ENCODE assay signal across 28 cellular contexts in genomic region chr2:233338046-233338445, GRCh38. TPM values are rescaled to one million over a fixed set of nuclear protein-coding genes. Genes with fewer than 3 reads are reported as not detected.
DNase-seq lines count a peak whose midpoint lies in the region; ATAC-seq and TF ChIP-seq lines count a peak whose summit lies in the region.
"Had no signal": no experiment of that assay in that cellular context is flagged by ENCODE, and none has a peak within 500 bp of the region (broad histone marks: within the 10 kb centered on the region; RNA-seq: fewer than 3 reads in every experiment).

No MANE protein-coding gene starts in this region.

- H3K9ac ChIP-seq in HCT116 (ENCODE audit: low read length) (no peak overlapping the region), neural progenitor cell (no peak overlapping the region)

- no peaks in the 10 kb centered on the region for H4K20me1 ChIP-seq in HCT116 (ENCODE audit: insufficient read depth)
- no peaks in the 10 kb centered on the region for H4K20me1 ChIP-seq in neural progenitor cell (ENCODE audit: low read depth)

- H3K27ac ChIP-seq in HCT116 (ENCODE audit: low read depth, low read length) (no peak overlapping the region), WERI-Rb-1 (peak overlapping the region; percentile 23; the same call in 1 of the 2 replicates), neural progenitor cell (no peak overlapping the region)
- H3K27ac ChIP-seq: Peyer's patch, suprapubic skin, uterus had no signal

- H3K27me3 Mint-ChIP-seq in activated CD4-positive, alpha-beta memory T cell treated with anti-CD3 and anti-CD28 coated beads for 36 hours: peaks cover 1% of the 10 kb centered on the region
- peaks cover 13% of the 10 kb centered on the region for H3K27me3 Mint-ChIP-seq in activated CD4-positive, alpha-beta memory T cell treated with anti-CD3 and anti-CD28 coated beads, Interleukin-2, amount 10 ng/mL, durations not matched to agents 7 days and 5 days
- H3K27me3 Mint-ChIP-seq in neural progenitor cell (ENCODE audit: insufficient read depth, low read depth): peaks cover 28% of the 10 kb centered on the region
- H3K27me3 Mint-ChIP-seq: stimulated activated naive B cell treated with anti-CD40 and anti-IgM and Interleukin-4, amounts not matched to agents 10 μg/mL and 1 μg/mL and 100 μg/mL, for 72 hours had no signal

- CTCF ChIA-PET in activated CD4-positive, alpha-beta memory T cell treated with anti-CD3 and anti-CD28 coated beads for 36 hours (lab: Charles Lee): no interaction called here
- CTCF ChIA-PET in activated CD4-positive, alpha-beta memory T cell treated with anti-CD3 and anti-CD28 coated beads, Interleukin-2, amount 10 ng/mL, durations not matched to agents 7 days and 5 days (lab: Charles Lee): interaction anchor here (0.9 kb wide), 1 partner anchor 16 kb away, joined by 3 read pairs; the partner anchor contains the start of gene DGKD
- CTCF ChIA-PET in HCT116 (lab: Charles Lee): no interaction called here

- H3K4me2 ChIP-seq in HCT116 (ENCODE audit: low read length) (no peak overlapping the region), neural progenitor cell (no peak overlapping the region)

- TF ChIP-seq CTCF in HCT116 (IDR thresholded peaks at IDR 0.05 in 2 of 3, conservative IDR thresholded peaks at IDR 0.05 in 1 of 3; ENCODE audit: borderline replicate concordance in 1 of 3, insufficient read depth in 1 of 3, low read depth in 2 of 3, low read length in 2 of 3) (no peak), WERI-Rb-1 (IDR thresholded peaks at IDR 0.05; ENCODE audit: low read depth, low read length) (peak; percentile 50), neural progenitor cell (IDR thresholded peaks at IDR 0.05) (no peak)

- H3K9me3 ChIP-seq in HCT116 (ENCODE audit: control insufficient read depth in 1 of 2, insufficient read depth in 1 of 2, low read depth in 1 of 2, low read length in 2 of 2) (no peaks in the 10 kb centered on the region), WERI-Rb-1 (ENCODE audit: severe bottlenecking) (peaks cover 7% of the 10 kb centered on the region), neural progenitor cell (ENCODE audit: low read depth) (no peaks in the 10 kb centered on the region)
- H3K9me3 ChIP-seq: Caco-2, Peyer's patch, suprapubic skin, uterus had no signal

- peak overlapping the region; percentile 39 for H3K27ac Mint-ChIP-seq in activated CD4-positive, alpha-beta memory T cell treated with anti-CD3 and anti-CD28 coated beads for 36 hours
- H3K27ac Mint-ChIP-seq in activated CD4-positive, alpha-beta memory T cell treated with anti-CD3 and anti-CD28 coated beads, Interleukin-2, amount 10 ng/mL, durations not matched to agents 7 days and 5 days: no peak overlapping the region
- H3K27ac Mint-ChIP-seq in neural progenitor cell: peak overlapping the region; percentile 8
- H3K27ac Mint-ChIP-seq: activated naive CD8-positive, alpha-beta T cell treated with anti-CD3 and anti-CD28 coated beads, Interleukin-2, amount 10 ng/mL, durations not matched to agents 7 days and 5 days; stimulated activated naive B cell treated with anti-CD40 and anti-IgM and Interleukin-4, amounts not matched to agents 10 μg/mL and 1 μg/mL and 100 μg/mL, for 72 hours had no signal

- H3F3A ChIP-seq in neural progenitor cell (ENCODE audit: low read depth): no peaks in the 10 kb centered on the region

- DNase-seq in activated CD4-positive, alpha-beta memory T cell treated with anti-CD3 and anti-CD28 coated beads for 36 hours: no peak
- DNase-seq in activated CD4-positive, alpha-beta memory T cell treated with anti-CD3 and anti-CD28 coated beads, Interleukin-2, amount 10 ng/mL, durations not matched to agents 7 days and 5 days: no peak
- DNase-seq in HCT116 (ENCODE audit: low read depth, low spot score) (no peak), WERI-Rb-1 (peak; percentile 78), neural progenitor cell (ENCODE audit: low spot score) (no peak), HuH-7.5 (ENCODE audit: low spot score) (no peak)
- DNase-seq in stimulated activated CD8-positive, alpha-beta memory T cell treated with anti-CD3 and anti-CD28 coated beads, Interleukin-4, amount 100 ng/mL, for 48 hours: no peak
- DNase-seq: Caco-2; DND-41; effector CD4-positive, alpha-beta T cell; foreskin fibroblast; mesenchymal stem cell; NCI-H1417 treated with DMSO at 0.1 percent for 48 hours; NCI-H2107; NK-92 treated with Interleukin-12 subunit alpha and Interleukin-12 subunit beta, amount 100 ng/mL, for 24 hours; Peyer's patch; retina; stimulated activated naive B cell treated with anti-CD40 and anti-IgM and Interleukin-4, amounts not matched to agents 10 μg/mL and 1 μg/mL and 100 μg/mL, for 72 hours; T-helper 1 cell; uterus had no signal

- no peaks in the 10 kb centered on the region for H3K4me1 ChIP-seq in HCT116 (ENCODE audit: control insufficient read depth in 1 of 2, insufficient read depth in 2 of 2, low read length in 2 of 2)
- H3K4me1 ChIP-seq in neural progenitor cell: no peaks in the 10 kb centered on the region
- H3K4me1 ChIP-seq: Caco-2, suprapubic skin, uterus had no signal

- H3K79me2 ChIP-seq in HCT116 (ENCODE audit: insufficient read depth, low read length) (no peaks in the 10 kb centered on the region), neural progenitor cell (ENCODE audit: low read depth) (no peaks in the 10 kb centered on the region)

- H3K4me3 ChIP-seq in HCT116 (replicated peaks in 1 of 2; ENCODE audit: low read depth in 1 of 2, low read length in 2 of 2) (no peak overlapping the region), WERI-Rb-1 (ENCODE audit: low read depth, low read length) (no peak overlapping the region), neural progenitor cell (no peak overlapping the region)
- H3K4me3 ChIP-seq: Peyer's patch, suprapubic skin, uterus had no signal

- H3K36me3 Mint-ChIP-seq in activated CD4-positive, alpha-beta memory T cell treated with anti-CD3 and anti-CD28 coated beads for 36 hours: no peaks in the 10 kb centered on the region
- peaks cover 4% of the 10 kb centered on the region for H3K36me3 Mint-ChIP-seq in activated CD4-positive, alpha-beta memory T cell treated with anti-CD3 and anti-CD28 coated beads, Interleukin-2, amount 10 ng/mL, durations not matched to agents 7 days and 5 days (ENCODE audit: low read depth)
- H3K36me3 Mint-ChIP-seq in neural progenitor cell: no peaks in the 10 kb centered on the region
- H3K36me3 Mint-ChIP-seq: activated naive CD8-positive, alpha-beta T cell treated with anti-CD3 and anti-CD28 coated beads, Interleukin-2, amount 10 ng/mL, durations not matched to agents 7 days and 5 days; IgD-negative memory B cell; stimulated activated naive B cell treated with anti-CD40 and anti-IgM and Interleukin-4, amounts not matched to agents 10 μg/mL and 1 μg/mL and 100 μg/mL, for 72 hours had no signal

- no peaks in the 10 kb centered on the region for H3K9me2 ChIP-seq in HCT116 (ENCODE audit: insufficient read depth)

- RAD21 ChIA-PET in HCT116 (lab: Charles Lee; ENCODE audit: low non-redundant PET in 1 of 2, low total read pairs in 2 of 2, uncharacterized antibody in 2 of 2, unreplicated experiment in 2 of 2): no interaction called here

- H3K36me3 ChIP-seq in HCT116 (ENCODE audit: control insufficient read depth in 1 of 2, insufficient read depth in 2 of 2, low read length in 2 of 2) (no peaks in the 10 kb centered on the region), WERI-Rb-1 (no peaks in the 10 kb centered on the region), neural progenitor cell (no peaks in the 10 kb centered on the region)
- H3K36me3 ChIP-seq: Peyer's patch, suprapubic skin, uterus had no signal

- TF ChIP-seq POLR2A in HCT116 (IDR thresholded peaks at IDR 0.05; ENCODE audit: borderline replicate concordance, extremely low read depth, insufficient read depth, insufficient read length): no peak

- no peak for TF ChIP-seq RAD21 in HCT116 (IDR thresholded peaks at IDR 0.05; ENCODE audit: low read depth)

- no peaks in the 10 kb centered on the region for H3K27me3 ChIP-seq in HCT116 (ENCODE audit: insufficient read depth, low read length)
- no peaks in the 10 kb centered on the region for H3K27me3 ChIP-seq in WERI-Rb-1 (ENCODE audit: insufficient read depth, low read depth, severe bottlenecking)
- peaks cover 80% of the 10 kb centered on the region for H3K27me3 ChIP-seq in neural progenitor cell
- H3K27me3 ChIP-seq: Peyer's patch, uterus had no signal

- H2AFZ ChIP-seq in HCT116 (ENCODE audit: low read depth, low read length, poor library complexity, severe bottlenecking) (no peak overlapping the region), neural progenitor cell (replicated peaks) (no peak overlapping the region)

- POLR2A ChIA-PET in activated CD4-positive, alpha-beta memory T cell treated with anti-CD3 and anti-CD28 coated beads for 36 hours (lab: Charles Lee): interaction anchor here (0.8 kb wide), 1 partner anchor 16 kb away, joined by 3 read pairs; the partner anchor contains the start of gene DGKD
- POLR2A ChIA-PET in activated CD4-positive, alpha-beta memory T cell treated with anti-CD3 and anti-CD28 coated beads, Interleukin-2, amount 10 ng/mL, durations not matched to agents 7 days and 5 days (lab: Charles Lee): no interaction called here
- POLR2A ChIA-PET in HCT116 (lab: Charles Lee): no interaction called here

- H3K9me3 Mint-ChIP-seq in activated CD4-positive, alpha-beta memory T cell treated with anti-CD3 and anti-CD28 coated beads for 36 hours: no peaks in the 10 kb centered on the region
- no peaks in the 10 kb centered on the region for H3K9me3 Mint-ChIP-seq in activated CD4-positive, alpha-beta memory T cell treated with anti-CD3 and anti-CD28 coated beads, Interleukin-2, amount 10 ng/mL, durations not matched to agents 7 days and 5 days
- peaks cover 6% of the 10 kb centered on the region for H3K9me3 Mint-ChIP-seq in neural progenitor cell
- H3K9me3 Mint-ChIP-seq: activated naive CD8-positive, alpha-beta T cell treated with anti-CD3 and anti-CD28 coated beads, Interleukin-2, amount 10 ng/mL, durations not matched to agents 7 days and 5 days; IgD-negative memory B cell; stimulated activated naive B cell treated with anti-CD40 and anti-IgM and Interleukin-4, amounts not matched to agents 10 μg/mL and 1 μg/mL and 100 μg/mL, for 72 hours had no signal

- peaks cover 12% of the 10 kb centered on the region for H3K4me1 Mint-ChIP-seq in activated CD4-positive, alpha-beta memory T cell treated with anti-CD3 and anti-CD28 coated beads for 36 hours (ENCODE audit: low read depth)
- peaks cover 34% of the 10 kb centered on the region for H3K4me1 Mint-ChIP-seq in activated CD4-positive, alpha-beta memory T cell treated with anti-CD3 and anti-CD28 coated beads, Interleukin-2, amount 10 ng/mL, durations not matched to agents 7 days and 5 days
- H3K4me1 Mint-ChIP-seq in neural progenitor cell: peaks cover 3% of the 10 kb centered on the region

- intact Hi-C loops in activated CD4-positive, alpha-beta memory T cell treated with anti-CD3 and anti-CD28 coated beads for 36 hours (cut with micrococcal nuclease): no loop called here
- intact Hi-C loops in HCT116 (cut with micrococcal nuclease): no loop called here

- no TSS peak for BruUV-seq in HCT116 (replicated peaks; lab: Mats Ljungman, UMichigan)

- ATAC-seq in HCT116: peak; percentile 44; the same call in 1 of the 2 replicates
- no peak for ATAC-seq in GM21825 (IDR thresholded peaks at IDR 0.05; ENCODE audit: unreplicated experiment)

- no peak overlapping the region for H3K4me3 Mint-ChIP-seq in activated CD4-positive, alpha-beta memory T cell treated with anti-CD3 and anti-CD28 coated beads for 36 hours
- no peak overlapping the region for H3K4me3 Mint-ChIP-seq in activated CD4-positive, alpha-beta memory T cell treated with anti-CD3 and anti-CD28 coated beads, Interleukin-2, amount 10 ng/mL, durations not matched to agents 7 days and 5 days
- H3K4me3 Mint-ChIP-seq in neural progenitor cell: no peak overlapping the region
- H3K4me3 Mint-ChIP-seq: activated naive CD8-positive, alpha-beta T cell treated with anti-CD3 and anti-CD28 coated beads, Interleukin-2, amount 10 ng/mL, durations not matched to agents 7 days and 5 days; stimulated activated naive B cell treated with anti-CD40 and anti-IgM and Interleukin-4, amounts not matched to agents 10 μg/mL and 1 μg/mL and 100 μg/mL, for 72 hours had no signal

RNA-seq across cellular contexts. Expression of gene DGKD, which starts 16.2 kb away (rescaled TPM):
- 10 to 100 TPM; 44.2 to 46.4 TPM for total RNA-seq in activated CD4-positive, alpha-beta memory T cell treated with anti-CD3 and anti-CD28 coated beads for 36 hours
- 10 to 100 TPM; 77.8 to 78.3 TPM for total RNA-seq in activated CD4-positive, alpha-beta memory T cell treated with anti-CD3 and anti-CD28 coated beads, Interleukin-2, amount 10 ng/mL, durations not matched to agents 7 days and 5 days
- total RNA-seq in HCT116 (2021; ENCODE audit: unreplicated experiment): 52.0 TPM
- 35.3 and 48.1 TPM in 2 replicates for polyA plus RNA-seq in HCT116 (2012)
- total RNA-seq in neural progenitor cell (ENCODE audit: low replicate concordance): 10.9 and 22.0 TPM in 2 replicates

RNA-seq across cellular contexts. Expression of gene SAG, which starts 30.4 kb away (rescaled TPM):
- total RNA-seq in activated CD4-positive, alpha-beta memory T cell treated with anti-CD3 and anti-CD28 coated beads for 36 hours: 1 to 10 TPM in 1 of 2 experiments, under 1 TPM in 1; 0.27 to 1.3 TPM
- under 1 TPM in 1 of 2 experiments, not detected in 1; 0.10 TPM for total RNA-seq in activated CD4-positive, alpha-beta memory T cell treated with anti-CD3 and anti-CD28 coated beads, Interleukin-2, amount 10 ng/mL, durations not matched to agents 7 days and 5 days
- total RNA-seq in HCT116 (2021; ENCODE audit: unreplicated experiment): not detected
- not detected in 2 replicates for polyA plus RNA-seq in HCT116 (2012)
- 0.03 TPM in 1 of 2 replicates, not detected in the other for total RNA-seq in neural progenitor cell (ENCODE audit: low replicate concordance)
- total RNA-seq: Caco-2, epithelial cell of proximal tubule, M059J, NCI-H460, Peyer's patch, suprapubic skin had no signal
- polyA plus RNA-seq: BJ, IgD-negative memory B cell had no signal
